1 cellular context compared by ENCODE assay signal in the genomic region with DNA sequence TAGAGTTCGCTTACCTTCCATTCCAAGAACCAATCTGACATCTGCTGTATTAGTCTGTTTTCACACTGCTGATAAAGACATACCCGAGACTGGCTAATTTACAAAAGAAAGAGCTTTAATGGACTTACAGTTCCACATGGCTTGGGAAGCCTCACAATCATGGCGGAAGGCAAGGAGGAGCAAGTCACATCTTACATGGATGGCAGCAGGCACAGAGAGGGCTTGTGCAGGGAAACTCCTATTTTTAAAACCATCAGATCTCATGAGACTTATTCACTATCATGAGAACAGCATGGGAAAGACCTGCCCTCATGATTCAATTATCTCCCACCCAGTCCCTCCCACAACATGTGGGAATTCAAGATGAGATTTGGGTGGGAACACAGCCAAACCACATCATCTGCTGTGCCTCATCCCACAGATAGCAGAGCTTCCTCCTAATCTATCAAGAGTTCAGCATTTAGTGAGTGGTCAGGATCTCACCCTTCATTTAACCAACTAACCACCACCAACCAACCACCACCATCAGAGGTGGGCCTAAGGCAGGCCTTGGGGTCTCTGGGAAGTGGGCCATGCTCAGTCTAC.
A peak's percentile ranks its signal among the peaks of the same experiment; 100 is the strongest.
TF ChIP-seq lines count a peak whose summit lies in the region.

No MANE protein-coding gene starts in this region.

TF ChIP-seq in HepG2, 621 proteins besides CTCF, POLR2A, EP300 and RAD21:
- 0 out of 2 replicates have a peak, but pooled peaks have one; percentile 50 for TF ChIP-seq ZNF431 (CRISPR knock-in tag; IDR thresholded peaks at IDR 0.05; ENCODE audit: borderline replicate concordance, low read depth)
TF ChIP-seq in HepG2: peak in this region for 1; not testable (repeated sequence) for 620.
